ENCODE assay signal across 8 cellular contexts in genomic region chr3:170961616-170962400, GRCh38. TPM values are rescaled to one million over a fixed set of nuclear protein-coding genes. Genes with fewer than 3 reads are reported as not detected.
DNase-seq lines count a peak whose midpoint lies in the region; FAIRE-seq and TF ChIP-seq lines count a peak whose summit lies in the region.

No MANE protein-coding gene starts in this region.

- H2AFZ ChIP-seq in astrocyte (ENCODE audit: low read depth, low read length): no peak overlapping the region

- no peaks in the 10 kb centered on the region for H3K27me3 ChIP-seq in astrocyte (ENCODE audit: insufficient read depth, low read length)
- no peaks in the 10 kb centered on the region for H3K27me3 ChIP-seq in tibial nerve

- H3K36me3 Mint-ChIP-seq in astrocyte (ENCODE audit: low read depth, unreplicated experiment): no peaks in the 10 kb centered on the region

- H3K27ac ChIP-seq in astrocyte (ENCODE audit: low read depth, low read length) (no peak overlapping the region), kidney (ENCODE audit: low read depth in 2 of 2, low read length in 2 of 2) (no peak overlapping the region), tibial nerve (no peak overlapping the region)

- H3K4me1 Mint-ChIP-seq in astrocyte (ENCODE audit: low read depth, unreplicated experiment): peaks cover 5% of the 10 kb centered on the region

- no peaks in the 10 kb centered on the region for H3K36me3 ChIP-seq in astrocyte (ENCODE audit: insufficient read depth, low read length)
- H3K36me3 ChIP-seq in kidney (ENCODE audit: control insufficient read depth in 1 of 2, insufficient read depth in 2 of 2, low read length in 2 of 2): no peaks in the 10 kb centered on the region
- H3K36me3 ChIP-seq in tibial nerve: no peaks in the 10 kb centered on the region

- H3K9ac ChIP-seq in astrocyte (ENCODE audit: low read length) (no peak overlapping the region), kidney (ENCODE audit: low read length in 2 of 2) (no peak overlapping the region)

- 21 to 26% methylated on average over 4 of the region's 4 CpGs for WGBS in tibial nerve, 2 donors

- DNase-seq in NCI-H1092 treated with DMSO at 0.1 percent for 48 hours (lab: John Stamatoyannopoulos, UW) (peak; percentile 37), NCI-H1092 (lab: John Stamatoyannopoulos, UW) (no peak), NCI-H1105 treated with DMSO at 0.1 percent for 48 hours (lab: John Stamatoyannopoulos, UW) (peak; percentile 57), astrocyte (ENCODE audit: low read depth) (peak; percentile 40), kidney (no peak), tibial nerve (ENCODE audit: low spot score in 2 of 2) (peak in 1 of 2 donors; percentile 42), GM19240 (ENCODE audit: insufficient read length, low spot score) (no peak)
- DNase-seq in activated CD4-positive, alpha-beta T cell treated with anti-CD3 and anti-CD28 coated beads for 1 hour: no peak

- no peak overlapping the region for H3K27ac Mint-ChIP-seq in astrocyte (ENCODE audit: unreplicated experiment)

- H3K27me3 Mint-ChIP-seq in astrocyte (ENCODE audit: low read depth, unreplicated experiment): no peaks in the 10 kb centered on the region

- peak; percentile 57 for TF ChIP-seq CTCF in astrocyte (IDR thresholded peaks at IDR 0.05; ENCODE audit: insufficient read depth, low read depth, low read length)
- TF ChIP-seq CTCF in kidney (IDR thresholded peaks at IDR 0.05; ENCODE audit: borderline replicate concordance, extremely low read depth, insufficient read depth): peak; percentile 57
- TF ChIP-seq CTCF in tibial nerve (IDR thresholded peaks at IDR 0.05): peak; percentile 40 to 78 (median 66)

- H3K4me1 ChIP-seq in astrocyte (ENCODE audit: insufficient read depth, low read length): no peaks in the 10 kb centered on the region
- H3K4me1 ChIP-seq in kidney (ENCODE audit: control insufficient read depth in 1 of 2, insufficient read depth in 1 of 2, low read depth in 1 of 2, low read length in 2 of 2): no peaks in the 10 kb centered on the region
- H3K4me1 ChIP-seq in tibial nerve: no peaks in the 10 kb centered on the region

- peak; percentile 84 for FAIRE-seq in astrocyte (lab: Jason Lieb, UNC)
- FAIRE-seq in kidney (lab: Jason Lieb, UNC): peak; percentile 95

- no peaks in the 10 kb centered on the region for H4K20me1 ChIP-seq in astrocyte (ENCODE audit: insufficient read depth, low read length)

- no peaks in the 10 kb centered on the region for H3K9me3 Mint-ChIP-seq in astrocyte (ENCODE audit: unreplicated experiment)

- H3K4me3 ChIP-seq in astrocyte (ENCODE audit: insufficient read depth, low read depth, low read length) (no peak overlapping the region), kidney (ENCODE audit: low read length in 2 of 2) (no peak overlapping the region), tibial nerve (no peak overlapping the region)

- no peak for TF ChIP-seq POLR2A in tibial nerve (IDR thresholded peaks at IDR 0.05)

- intact Hi-C loops in kidney (cut with DNase I): no loop called here

- no peaks in the 10 kb centered on the region for H3K9me3 ChIP-seq in astrocyte (ENCODE audit: insufficient read depth, low read depth, low read length)
- H3K9me3 ChIP-seq in kidney (ENCODE audit: control insufficient read depth in 1 of 2, low read length in 2 of 2): no peaks in the 10 kb centered on the region
- no peaks in the 10 kb centered on the region for H3K9me3 ChIP-seq in tibial nerve

- H3K4me2 ChIP-seq in astrocyte (ENCODE audit: low read length): no peak overlapping the region

- H3K4me3 Mint-ChIP-seq in astrocyte (ENCODE audit: unreplicated experiment): no peak overlapping the region

- no peak for TF ChIP-seq EP300 in tibial nerve (IDR thresholded peaks at IDR 0.05)

- no peaks in the 10 kb centered on the region for H3K79me2 ChIP-seq in astrocyte (ENCODE audit: insufficient read depth, low read length)

RNA-seq across cellular contexts. Expression of gene EIF5A2, which starts 53.4 kb away (rescaled TPM):
- total RNA-seq in astrocyte (18.6 and 19.4 TPM in 2 replicates), kidney (11.2 TPM), tibial nerve (10 to 100 TPM in 1 of 4 donors, 1 to 10 TPM in 3; 3.6 to 12.6 (median 6.5) TPM)
- 6.1 TPM for polyA plus RNA-seq in kidney (ENCODE audit: insufficient read depth, low read depth, low replicate concordance)

Comparison
In these comparisons a context has a peak if more than half of its experiments do, and no peak if none do; other contexts are left out.
1. DNase-seq: peak in NCI-H1092 treated with DMSO at 0.1 percent for 48 hours (single experiment), NCI-H1105 treated with DMSO at 0.1 percent for 48 hours (single experiment) and astrocyte (single experiment); none in NCI-H1092 (single experiment), kidney (single experiment), activated CD4-positive, alpha-beta T cell treated with anti-CD3 and anti-CD28 coated beads for 1 hour (single experiment) and GM19240 (single experiment).
2. Peak in every context shown above with its lines, with median percentiles within 50 percentile points of each other: CTCF ChIP-seq.